In the genomic region with DNA sequence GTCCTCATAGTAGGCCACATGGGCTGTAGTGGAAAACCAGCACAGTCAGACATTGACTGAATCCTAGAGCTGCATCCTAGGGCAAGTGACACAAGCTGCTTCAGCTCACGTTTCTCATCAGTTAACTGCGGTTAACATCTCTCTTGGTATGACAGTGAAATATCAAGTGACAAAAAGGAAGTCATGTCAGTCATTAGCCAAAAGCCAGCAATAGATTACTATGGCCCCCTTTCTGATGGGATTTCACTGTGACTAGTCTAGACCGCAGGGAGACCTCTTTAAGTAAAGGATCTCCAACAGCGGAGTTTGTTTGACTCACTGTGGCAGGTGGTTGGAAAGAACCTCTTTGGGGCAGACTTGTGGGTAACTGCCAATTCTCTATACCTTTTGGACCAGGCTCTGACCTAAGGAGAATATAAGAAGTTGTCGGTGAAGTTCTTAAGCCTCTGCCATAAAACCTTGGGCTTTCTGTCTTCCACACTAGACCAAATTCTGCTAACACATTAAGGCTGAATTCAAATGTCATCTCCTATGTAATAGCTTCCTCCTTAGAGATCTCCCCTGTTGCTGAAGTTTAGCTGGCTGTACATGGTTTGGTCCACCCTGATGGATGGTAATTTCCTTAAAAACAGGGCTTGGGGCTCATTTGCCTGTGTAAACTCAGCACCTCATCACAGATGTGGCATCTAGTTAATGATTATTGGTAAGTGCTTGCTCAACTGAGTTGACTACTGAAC, we compare ENCODE assay signal across 9 cellular contexts.
DNase-seq lines count a peak whose midpoint lies in the region; ATAC-seq and TF ChIP-seq lines count a peak whose summit lies in the region.
"Had no signal": no experiment of that assay in that cellular context is flagged by ENCODE, and none has a peak within 500 bp of the region (broad histone marks: within the 10 kb centered on the region; RNA-seq: fewer than 3 reads in every experiment).

No MANE protein-coding gene starts in this region.

- no peak overlapping the region for H3K4me3 ChIP-seq in WERI-Rb-1 (ENCODE audit: low read depth, low read length)
- no peak overlapping the region for H3K4me3 ChIP-seq in sigmoid colon
- no peak overlapping the region for H3K4me3 ChIP-seq in smooth muscle cell

- H3K27me3 Mint-ChIP-seq in activated T-helper 2 cell treated with anti-CD3 and anti-CD28 coated beads, Interferon-gamma antibody, Interleukin-2, Interleukin-4, amounts not matched to agents 10 μg/mL and 5 μg/mL and 100 μg/mL, durations not matched to agents 14 hours and 24 hours and 36 hours (ENCODE audit: low read depth), result peaks cover 5% of the 10 kb centered on the region

- no peaks in the 10 kb centered on the region for H3K9me3 Mint-ChIP-seq in activated T-helper 2 cell treated with anti-CD3 and anti-CD28 coated beads, Interferon-gamma antibody, Interleukin-2, Interleukin-4, amounts not matched to agents 10 μg/mL and 5 μg/mL and 100 μg/mL, durations not matched to agents 14 hours and 24 hours and 36 hours

- peak overlapping the region; percentile 10 for H3K27ac Mint-ChIP-seq in activated T-helper 2 cell treated with anti-CD3 and anti-CD28 coated beads, Interferon-gamma antibody, Interleukin-2, Interleukin-4, amounts not matched to agents 10 μg/mL and 5 μg/mL and 100 μg/mL, durations not matched to agents 14 hours and 24 hours and 36 hours

- H4K20me1 ChIP-seq in smooth muscle cell (ENCODE audit: low read depth), result no peaks in the 10 kb centered on the region

- H3K36me3 ChIP-seq in WERI-Rb-1, result no peaks in the 10 kb centered on the region
- no peaks in the 10 kb centered on the region for H3K36me3 ChIP-seq in sigmoid colon
- H3K36me3 ChIP-seq in smooth muscle cell (ENCODE audit: low read depth), result no peaks in the 10 kb centered on the region

- intact Hi-C loops in activated T-helper 2 cell treated with anti-CD3 and anti-CD28 coated beads, Interferon-gamma antibody, Interleukin-2, Interleukin-4, amounts not matched to agents 10 μg/mL and 5 μg/mL and 100 μg/mL, durations not matched to agents 14 hours and 24 hours and 36 hours (cut with micrococcal nuclease), result loop anchor here (1.0 to 2.0 kb wide), 7 partner anchors 11 to 184 kb away; no protein-coding TSS in a partner anchor
- intact Hi-C loops in sigmoid colon (cut with DNase I), result no loop called here

- no peak for TF ChIP-seq POLR2A in sigmoid colon (IDR thresholded peaks at IDR 0.05)

- TF ChIP-seq CTCF in WERI-Rb-1 (IDR thresholded peaks at IDR 0.05; ENCODE audit: low read depth, low read length), result no peak
- TF ChIP-seq CTCF in sigmoid colon (IDR thresholded peaks at IDR 0.05), result no peak
- no peak for TF ChIP-seq CTCF in smooth muscle cell (IDR thresholded peaks at IDR 0.05; ENCODE audit: borderline replicate concordance, insufficient read depth, poor library complexity, severe bottlenecking)

- no peaks in the 10 kb centered on the region for H3K27me3 ChIP-seq in WERI-Rb-1 (ENCODE audit: insufficient read depth, low read depth, severe bottlenecking)
- no peaks in the 10 kb centered on the region for H3K27me3 ChIP-seq in sigmoid colon
- H3K27me3 ChIP-seq in smooth muscle cell (ENCODE audit: low read depth), result no peaks in the 10 kb centered on the region

- H3K9me3 ChIP-seq in WERI-Rb-1 (ENCODE audit: severe bottlenecking), result no peaks in the 10 kb centered on the region
- no peaks in the 10 kb centered on the region for H3K9me3 ChIP-seq in sigmoid colon
- no peaks in the 10 kb centered on the region for H3K9me3 ChIP-seq in smooth muscle cell (replicated peaks; ENCODE audit: low read depth)

- H3F3A ChIP-seq in smooth muscle cell (ENCODE audit: low read depth), result no peaks in the 10 kb centered on the region

- H2AFZ ChIP-seq in smooth muscle cell (ENCODE audit: low read depth), result no peak overlapping the region

- DNase-seq in stimulated activated naive CD4-positive, alpha-beta T cell treated with Interleukin-2 at 50 U/mL for 16 hours (lab: John Stamatoyannopoulos, UW), result peak; percentile 54
- no peak for DNase-seq in stimulated activated naive CD4-positive, alpha-beta T cell (lab: John Stamatoyannopoulos, UW)
- DNase-seq in activated T-helper 2 cell treated with anti-CD3 and anti-CD28 coated beads, Interferon-gamma antibody, Interleukin-2, Interleukin-4, amounts not matched to agents 10 μg/mL and 5 μg/mL and 100 μg/mL, durations not matched to agents 14 hours and 24 hours and 36 hours (ENCODE audit: low spot score), result peak; percentile 50
- DNase-seq in WERI-Rb-1, result no peak
- no peak for DNase-seq in sigmoid colon
- no peak for DNase-seq in MV-4-11 (lab: John Stamatoyannopoulos, UW)
- no peak for DNase-seq in smooth muscle cell (lab: John Stamatoyannopoulos, UW; ENCODE audit: unreplicated experiment)
- DNase-seq: EL had no signal

- ATAC-seq in HG03039 (IDR thresholded peaks at IDR 0.05; ENCODE audit: unreplicated experiment), result peak; percentile 55

- TF ChIP-seq EP300 in sigmoid colon (IDR thresholded peaks at IDR 0.05), result no peak

- H3K4me3 Mint-ChIP-seq in activated T-helper 2 cell treated with anti-CD3 and anti-CD28 coated beads, Interferon-gamma antibody, Interleukin-2, Interleukin-4, amounts not matched to agents 10 μg/mL and 5 μg/mL and 100 μg/mL, durations not matched to agents 14 hours and 24 hours and 36 hours (ENCODE audit: low read depth), result no peak overlapping the region

- peaks cover 6% of the 10 kb centered on the region for H3K36me3 Mint-ChIP-seq in activated T-helper 2 cell treated with anti-CD3 and anti-CD28 coated beads, Interferon-gamma antibody, Interleukin-2, Interleukin-4, amounts not matched to agents 10 μg/mL and 5 μg/mL and 100 μg/mL, durations not matched to agents 14 hours and 24 hours and 36 hours (ENCODE audit: low read depth)

- WGBS in sigmoid colon, 2 donors, result 73 to 77% methylated on average over 5 of the region's 5 CpGs
- 94% methylated on average over 5 of the region's 5 CpGs for WGBS in smooth muscle cell (ENCODE audit: low lambda C conversion rate)

- H3K79me2 ChIP-seq in smooth muscle cell (ENCODE audit: low read depth), result no peaks in the 10 kb centered on the region

- peaks cover 0 to 27% (median 16%) of the 10 kb centered on the region in 4 donors for H3K4me1 ChIP-seq in sigmoid colon
- H3K4me1 ChIP-seq in smooth muscle cell (ENCODE audit: low read depth), result peaks cover 6% of the 10 kb centered on the region

- peaks cover 89% of the 10 kb centered on the region for H3K4me1 Mint-ChIP-seq in activated T-helper 2 cell treated with anti-CD3 and anti-CD28 coated beads, Interferon-gamma antibody, Interleukin-2, Interleukin-4, amounts not matched to agents 10 μg/mL and 5 μg/mL and 100 μg/mL, durations not matched to agents 14 hours and 24 hours and 36 hours (ENCODE audit: low read depth)

- H3K9ac ChIP-seq in smooth muscle cell (ENCODE audit: low read depth), result no peak overlapping the region

- no peak overlapping the region for H3K4me2 ChIP-seq in smooth muscle cell

- H3K27ac ChIP-seq in WERI-Rb-1, result no peak overlapping the region
- H3K27ac ChIP-seq in sigmoid colon, result peak overlapping the region in 2 of 4 donors; percentile 10 to 43
- H3K27ac ChIP-seq in smooth muscle cell (ENCODE audit: low read depth), result no peak overlapping the region

Comparison
In these comparisons a context has a peak if more than half of its experiments do, and no peak if none do; other contexts are left out.
1. DNase-seq: peak in stimulated activated naive CD4-positive, alpha-beta T cell treated with Interleukin-2 at 50 U/mL for 16 hours (single experiment) and activated T-helper 2 cell treated with anti-CD3 and anti-CD28 coated beads, Interferon-gamma antibody, Interleukin-2, Interleukin-4, amounts not matched to agents 10 μg/mL and 5 μg/mL and 100 μg/mL, durations not matched to agents 14 hours and 24 hours and 36 hours (single experiment); none in stimulated activated naive CD4-positive, alpha-beta T cell (0 of 6), WERI-Rb-1 (single experiment), sigmoid colon (single experiment), MV-4-11 (single experiment) and smooth muscle cell (single experiment).